ENCODE assay signal across 10 cellular contexts in the genomic region with DNA sequence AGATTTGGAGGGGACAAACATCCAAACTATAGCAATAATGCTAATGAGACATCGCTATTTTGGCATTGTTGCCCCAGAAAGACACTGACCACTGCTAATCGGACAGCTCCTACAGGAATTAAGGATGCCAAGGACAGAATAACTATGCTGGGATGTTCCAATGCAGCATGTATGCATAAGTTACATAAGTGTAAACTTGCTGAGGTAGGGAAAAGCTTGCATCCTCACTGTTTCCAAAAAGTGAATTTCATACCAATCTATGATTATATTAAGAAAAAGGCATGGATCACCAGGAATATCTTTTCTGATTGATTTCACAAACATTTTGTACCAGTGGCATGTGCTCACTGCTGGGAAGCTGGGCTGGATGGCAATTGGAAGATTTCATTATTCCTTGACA.
"Had no signal": no experiment of that assay in that cellular context is flagged by ENCODE, and none has a peak within 500 bp of the region (broad histone marks: within the 10 kb centered on the region; RNA-seq: fewer than 3 reads in every experiment).

No MANE protein-coding gene starts in this region.

- FAIRE-seq: H1, H54, K562 had no signal

- ATAC-seq: K562 had no signal

- H3K27ac ChIP-seq: GM23248, HL-60 had no signal

- DNase-seq: GM23248, H9, HCEC 1CT, HFFc6, IMR-90, KG1 had no signal

- H2AFZ ChIP-seq: GM23248 had no signal

- H3K9ac ChIP-seq: GM23248 had no signal

- H3K4me3 ChIP-seq: GM23248, K562 had no signal
